9 cellular contexts compared by ENCODE assay signal in the genomic region with DNA sequence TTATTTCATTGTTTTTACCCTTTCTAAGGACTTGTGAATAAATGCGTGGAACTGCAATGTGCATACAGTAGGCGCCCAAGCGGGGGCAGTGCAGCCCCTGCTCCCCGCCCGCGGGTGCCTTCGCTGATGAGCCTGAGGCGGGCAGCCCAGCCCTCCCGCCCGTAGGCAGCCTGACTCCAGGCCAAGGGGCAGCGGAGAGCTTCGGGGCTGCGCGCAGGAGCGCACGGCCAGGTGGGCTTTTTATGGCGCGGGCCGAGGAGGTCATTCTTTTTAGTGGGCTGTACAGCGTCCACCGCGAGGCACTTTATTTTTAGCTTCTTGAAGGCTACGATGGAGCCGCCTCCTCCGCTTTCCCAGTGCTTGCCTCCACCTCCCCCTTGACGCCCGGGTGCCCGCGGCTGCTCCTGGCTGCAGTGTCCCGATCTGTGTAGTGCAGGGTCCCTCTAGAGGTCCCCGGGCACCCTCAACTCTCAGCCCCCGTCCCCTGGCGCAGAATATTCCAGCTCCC.
DNase-seq lines count a peak whose midpoint lies in the region; ATAC-seq and TF ChIP-seq lines count a peak whose summit lies in the region.
"Had no signal": no experiment of that assay in that cellular context is flagged by ENCODE, and none has a peak within 500 bp of the region (broad histone marks: within the 10 kb centered on the region; RNA-seq: fewer than 3 reads in every experiment).

No MANE protein-coding gene starts in this region.

- no peak overlapping the region for H3K23ac ChIP-seq in H9 (ENCODE audit: insufficient read length, low read depth, low read length)

- peaks cover 6% of the 10 kb centered on the region for H3K23me2 ChIP-seq in H9 (ENCODE audit: insufficient read length, low read depth, low read length, poor library complexity, severe bottlenecking)

- H2BK12ac ChIP-seq in H9 (ENCODE audit: insufficient read length, low read depth, low read length): no peak overlapping the region

- H3K27ac ChIP-seq in CD8-positive, alpha-beta T cell (ENCODE audit: low read depth, low read length): no peak overlapping the region
- no peak overlapping the region for H3K27ac ChIP-seq in H9 (ENCODE audit: insufficient read length, low read depth, low read length)
- H3K27ac ChIP-seq: thyroid gland had no signal

- in situ Hi-C loops in astrocyte of the spinal cord (cut with HindIII; ENCODE audit: low sequenced_read_pairs): no loop called here

- POLR2A ChIA-PET in CD8-positive, alpha-beta T cell (lab: Charles Lee): interaction anchor here (1.1 to 1.7 kb wide), 3 partner anchors 27 to 147 kb away, joined by 3 to 4 read pairs (median 3); no protein-coding TSS in a partner anchor

- H3K4me2 ChIP-seq in H9 (ENCODE audit: insufficient read depth, insufficient read length, low read length): peak overlapping the region; percentile 20

- CTCF ChIA-PET in CD8-positive, alpha-beta T cell (lab: Charles Lee): interaction anchor here (0.7 to 9.3 kb wide), 32 partner anchors 10 to 262 kb away, joined by 3 to 191 read pairs (median 4); partner anchors contain the start of gene PLEKHF1

- no peak overlapping the region for H3K18ac ChIP-seq in H9 (ENCODE audit: insufficient read length, low read depth, low read length)

- H3K27me3 Mint-ChIP-seq in CD8-positive, alpha-beta T cell (ENCODE audit: low read depth): peaks cover 23% of the 10 kb centered on the region
- H3K27me3 Mint-ChIP-seq in H9 (ENCODE audit: low read depth) (peaks cover 48% of the 10 kb centered on the region), memory B cell (peaks cover 8% of the 10 kb centered on the region)

- H2BK5ac ChIP-seq in H9 (ENCODE audit: insufficient read length, low read length): no peak overlapping the region

- H3K9ac ChIP-seq in H9 (ENCODE audit: extremely low read depth, insufficient read length, low read length): no peak overlapping the region

- peaks cover 4% of the 10 kb centered on the region for H3K9me3 Mint-ChIP-seq in CD8-positive, alpha-beta T cell
- H3K9me3 Mint-ChIP-seq in H9 (peaks cover 5 to 6% of the 10 kb centered on the region in 2 experiments; a peak in 3 of 5 replicates), memory B cell (no peaks in the 10 kb centered on the region)

- H3K79me1 ChIP-seq in H9 (ENCODE audit: insufficient read depth, low read depth, low read length, poor library complexity, severe bottlenecking): no peaks in the 10 kb centered on the region

- peak overlapping the region; percentile 78 for H3K4me3 Mint-ChIP-seq in CD8-positive, alpha-beta T cell
- H3K4me3 Mint-ChIP-seq in H9 (peak overlapping the region; percentile 49 to 79), memory B cell (peak overlapping the region; percentile 52)

- no peaks in the 10 kb centered on the region for H3K36me3 ChIP-seq in CD8-positive, alpha-beta T cell (ENCODE audit: insufficient read depth, low read length)
- H3K36me3 ChIP-seq: thyroid gland had no signal

- H4K20me1 ChIP-seq in H9 (ENCODE audit: control insufficient read depth, insufficient read depth, insufficient read length): no peaks in the 10 kb centered on the region

- H3K14ac ChIP-seq in H9 (ENCODE audit: insufficient read depth, low read length): no peak overlapping the region

- H4K91ac ChIP-seq in H9 (ENCODE audit: insufficient read length, low read depth, low read length): no peak overlapping the region

- peak in 2 of 7 experiments; percentile 9 to 32 for DNase-seq in CD8-positive, alpha-beta T cell
- DNase-seq in H9: peak; percentile 69
- DNase-seq in astrocyte of the spinal cord (ENCODE audit: low read depth, low spot score): no peak
- no peak for DNase-seq in memory B cell (ENCODE audit: low spot score in 2 of 2)
- no peak for DNase-seq in NCI-H446 treated with DMSO at 0.1 percent for 48 hours (lab: John Stamatoyannopoulos, UW)
- DNase-seq in NCI-H1048 (lab: John Stamatoyannopoulos, UW): no peak
- DNase-seq in dedifferentiated amniotic fluid mesenchymal stem cell (ENCODE audit: extremely low spot score): no peak
- DNase-seq: thyroid gland had no signal

- no peaks in the 10 kb centered on the region for H3K27me3 ChIP-seq in CD8-positive, alpha-beta T cell (ENCODE audit: insufficient read depth, low read length)
- peaks cover 3% of the 10 kb centered on the region; the same call in 1 of the 2 replicates for H3K27me3 ChIP-seq in H9 (ENCODE audit: insufficient read depth, low read length)
- H3K27me3 ChIP-seq: thyroid gland had no signal

- H2BK120ac ChIP-seq in H9 (ENCODE audit: low read depth, low read length, poor library complexity, severe bottlenecking): no peak overlapping the region

- intact Hi-C loops in CD8-positive, alpha-beta T cell (cut with DNase I, micrococcal nuclease): loop anchor here (2.0 to 10.0 kb wide), 2 partner anchors 261 to 267 kb away; partner anchors contain the start of gene POP4 (in 1 of the 2)

- H4K8ac ChIP-seq in H9 (replicated peaks; ENCODE audit: insufficient read length, low read depth, low read length): no peak overlapping the region

- no peak overlapping the region for H3K4me3 ChIP-seq in CD8-positive, alpha-beta T cell (ENCODE audit: low read depth, low read length)
- H3K4me3 ChIP-seq in astrocyte of the spinal cord (ENCODE audit: low read depth, low read length): no peak overlapping the region

- no peak overlapping the region for H2AFZ ChIP-seq in H9 (ENCODE audit: low read length)

- no peak overlapping the region for H4K5ac ChIP-seq in H9 (ENCODE audit: insufficient read length, low read depth, low read length)

- H3K9me3 ChIP-seq in CD8-positive, alpha-beta T cell (ENCODE audit: low read length): no peaks in the 10 kb centered on the region
- H3K9me3 ChIP-seq in H9 (ENCODE audit: control insufficient read depth, low read depth, low read length): no peaks in the 10 kb centered on the region
- H3K9me3 ChIP-seq: thyroid gland had no signal

- TF ChIP-seq CTCF in CD8-positive, alpha-beta T cell (IDR thresholded peaks at IDR 0.05): no peak
- TF ChIP-seq CTCF in H9 (conservative IDR thresholded peaks at IDR 0.05): peak; percentile 47
- peak; percentile 7 for TF ChIP-seq CTCF in astrocyte of the spinal cord (IDR thresholded peaks at IDR 0.05; ENCODE audit: low read depth, low read length)

- H3K79me2 ChIP-seq in H9 (ENCODE audit: insufficient read depth, low read length): no peaks in the 10 kb centered on the region

- H2BK20ac ChIP-seq in H9 (ENCODE audit: low read depth, low read length, poor library complexity, severe bottlenecking): no peak overlapping the region

- no peak overlapping the region for H3K4ac ChIP-seq in H9 (ENCODE audit: low read depth, low read length)

- H3T11ph ChIP-seq in H9 (ENCODE audit: low read length): no peak overlapping the region

- no peak overlapping the region for H2AK5ac ChIP-seq in H9 (ENCODE audit: insufficient read length, low read length)

- no peak overlapping the region for H2BK15ac ChIP-seq in H9 (ENCODE audit: low read depth, low read length)

- H3K36me3 Mint-ChIP-seq in CD8-positive, alpha-beta T cell: no peaks in the 10 kb centered on the region
- H3K36me3 Mint-ChIP-seq in H9 (ENCODE audit: insufficient read depth in 1 of 3, low read depth in 3 of 3) (peaks cover 0 to 3% (median 0%) of the 10 kb centered on the region in 3 experiments; a peak in 1 of 7 replicates), memory B cell (no peaks in the 10 kb centered on the region)

- WGBS in H9 (ENCODE audit: extremely low coverage, insufficient read length, low lambda C conversion rate): no CpG with 5 or more reads among the region's 33 CpGs

- no peak overlapping the region for H3K56ac ChIP-seq in H9 (ENCODE audit: insufficient read length, low read depth, low read length)

- ATAC-seq in CD8-positive, alpha-beta T cell: peak; percentile 34
- ATAC-seq in memory B cell (ENCODE audit: low read depth) (peak; percentile 17), GM18498 (IDR thresholded peaks at IDR 0.05; ENCODE audit: unreplicated experiment) (no peak)

- peaks cover 8% of the 10 kb centered on the region for H3K4me1 Mint-ChIP-seq in CD8-positive, alpha-beta T cell (ENCODE audit: low read depth)
- H3K4me1 Mint-ChIP-seq in H9 (peaks cover 2 to 13% of the 10 kb centered on the region in 2 experiments; a peak in 2 of 4 replicates), memory B cell (peaks cover 9% of the 10 kb centered on the region)

- H3K4me1 ChIP-seq in CD8-positive, alpha-beta T cell (ENCODE audit: insufficient read depth, low read length): peaks cover 4% of the 10 kb centered on the region
- H3K4me1 ChIP-seq in H9 (ENCODE audit: insufficient read depth, low read length): no peaks in the 10 kb centered on the region

- no peak overlapping the region for H3K27ac Mint-ChIP-seq in CD8-positive, alpha-beta T cell
- H3K27ac Mint-ChIP-seq in H9: no peak overlapping the region
- no peak overlapping the region for H3K27ac Mint-ChIP-seq in memory B cell
